Comparison of ENCODE assay signal across 16 cellular contexts in genomic region chr19:56727731-56728130, GRCh38. TPM values are rescaled to one million over a fixed set of nuclear protein-coding genes. Genes with fewer than 3 reads are reported as not detected.
"Had no signal": no experiment of that assay in that cellular context is flagged by ENCODE, and none has a peak within 500 bp of the region (broad histone marks: within the 10 kb centered on the region; RNA-seq: fewer than 3 reads in every experiment).

No MANE protein-coding gene starts in this region.

- H3K27me3 ChIP-seq: brain microvascular endothelial cell, foreskin keratinocyte, stomach, thyroid gland, uterus had no signal

- H3K9me3 ChIP-seq: thyroid gland, uterus had no signal

- H3K4me3 ChIP-seq: heart left ventricle, mucosa of descending colon, stomach, thyroid gland, uterus had no signal

- H3K27ac ChIP-seq: brain microvascular endothelial cell, foreskin keratinocyte, heart left ventricle, stomach, thyroid gland, uterus had no signal

- DNase-seq: activated CD4-positive, alpha-beta T cell treated with anti-CD3 and anti-CD28 coated beads for 4 hours; activated CD8-positive, alpha-beta T cell treated with anti-CD3 and anti-CD28 coated beads for 36 hours; activated gamma-delta T cell treated with Interleukin-2 at 50 U/mL for 16 hours; activated T-cell treated with anti-CD3 and anti-CD28 coated beads, Interleukin-2, amount 50 U/mL, for 48 hours; amniotic stem cell; brain microvascular endothelial cell; effector memory CD4-positive, alpha-beta T cell; foreskin keratinocyte; heart left ventricle; mucosa of descending colon; naive thymus-derived CD4-positive, alpha-beta T cell; right cardiac atrium; stomach; SW 1271; thyroid gland; uterus had no signal

- H3K4me1 ChIP-seq: foreskin keratinocyte, heart left ventricle, stomach, thyroid gland, uterus had no signal

- H3K36me3 ChIP-seq: brain microvascular endothelial cell, heart left ventricle, stomach, thyroid gland, uterus had no signal

RNA-seq across cellular contexts. Expression of gene ZNF835, which starts 56.2 kb away (rescaled TPM):
- total RNA-seq: foreskin keratinocyte had no signal
- polyA plus RNA-seq: foreskin keratinocyte had no signal
